1 cellular context compared by ENCODE assay signal in genomic region chr2:105872830-105873229, GRCh38.
TF ChIP-seq lines count a peak whose summit lies in the region.

No MANE protein-coding gene starts in this region.

TF ChIP-seq in liver, 16 proteins besides CTCF, POLR2A, EP300 and RAD21 (continued from another document):
- TF ChIP-seq REST (IDR thresholded peaks at IDR 0.05) (peak; percentile 27), FOXA1 (IDR thresholded peaks at IDR 0.05) (peak; percentile 20), ATF3 (IDR thresholded peaks at IDR 0.05) (no peak), FOXA2 (IDR thresholded peaks at IDR 0.05) (no peak), RXRA (IDR thresholded peaks at IDR 0.05) (peak; percentile 98 to 100), JUND (IDR thresholded peaks at IDR 0.05) (no peak), NR2F2 (IDR thresholded peaks at IDR 0.05) (peak; percentile 42), GABPA (IDR thresholded peaks at IDR 0.05 in 1 of 2, conservative IDR thresholded peaks at IDR 0.05 in 1 of 2) (peak in 1 of 2 donors; percentile 43), ZBTB33 (IDR thresholded peaks at IDR 0.05) (no peak), EGR1 (IDR thresholded peaks at IDR 0.05; ENCODE audit: low read depth in 2 of 2) (peak in 1 of 2 donors; percentile 53), YY1 (IDR thresholded peaks at IDR 0.05) (peak; percentile 40), HNF4A (conservative IDR thresholded peaks at IDR 0.05) (peak; percentile 78 to 86), SP1 (IDR thresholded peaks at IDR 0.05) (peak; percentile 87)
